Comparison of ENCODE assay signal across 1 cellular context in the genomic region with DNA sequence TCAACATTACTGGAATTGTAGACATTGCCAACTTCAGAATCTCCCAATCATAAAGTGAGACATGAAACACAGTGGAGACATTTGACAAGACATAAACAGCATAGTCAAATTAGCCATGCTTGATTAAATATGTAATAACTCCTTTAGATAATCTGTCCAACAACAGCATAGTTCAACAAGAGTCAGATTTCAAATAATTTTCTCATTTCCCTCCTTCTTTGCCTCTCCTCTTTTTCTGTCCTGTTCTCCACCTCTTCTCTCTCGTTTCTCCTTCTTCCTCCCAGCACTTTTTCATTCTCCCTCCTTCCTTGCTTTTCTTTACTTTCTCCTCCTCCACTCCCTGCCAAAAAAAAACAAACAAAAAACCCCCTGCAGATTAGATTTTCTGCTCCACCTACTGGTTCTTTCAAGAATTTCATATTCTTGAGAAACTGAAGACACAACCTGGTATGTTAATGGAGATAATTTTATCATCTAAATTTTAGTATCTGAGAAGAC.
TF ChIP-seq lines count a peak whose summit lies in the region.

No MANE protein-coding gene starts in this region.

TF ChIP-seq in HEK293, 187 proteins besides CTCF, POLR2A, EP300 and RAD21 (continued from another document):
- TF ChIP-seq ZNF366 (tag by site-specific recombination; conservative IDR thresholded peaks at IDR 0.05), result peak; percentile 58
- peak; percentile 73 for TF ChIP-seq PRDM1 (tag by site-specific recombination; IDR thresholded peaks at IDR 0.05)
- peak; percentile 28; the same call in 1 of the 2 replicates for TF ChIP-seq WT1 (tag by site-specific recombination; IDR thresholded peaks at IDR 0.05)
- TF ChIP-seq ZNF362 (tag by site-specific recombination; IDR thresholded peaks at IDR 0.05), result peak; percentile 46; the same call in 1 of the 2 replicates
- TF ChIP-seq ZNF133 (tag by site-specific recombination; IDR thresholded peaks at IDR 0.05), result peak; percentile 26; the same call in 1 of the 2 replicates
- peak; percentile 63 for TF ChIP-seq PRDM10 (tag by site-specific recombination; IDR thresholded peaks at IDR 0.05)
- TF ChIP-seq GLI4 (tag by site-specific recombination; IDR thresholded peaks at IDR 0.05), result no peak
- TF ChIP-seq IKZF3 (tag by site-specific recombination; IDR thresholded peaks at IDR 0.05), result 0 out of 2 replicates have a peak, but pooled peaks have one; percentile 24
- TF ChIP-seq ZNF629 (tag by site-specific recombination; IDR thresholded peaks at IDR 0.05), result 0 out of 2 replicates have a peak, but pooled peaks have one; percentile 11
- no peak for TF ChIP-seq TRIM28 (IDR thresholded peaks at IDR 0.05; ENCODE audit: borderline replicate concordance, low read length)
- no peak for TF ChIP-seq OVOL3 (tag by site-specific recombination; IDR thresholded peaks at IDR 0.05)
- no peak for TF ChIP-seq ZNF341 (tag by site-specific recombination; IDR thresholded peaks at IDR 0.05; ENCODE audit: low read depth)
- no peak for TF ChIP-seq ZNF202 (tag by site-specific recombination; IDR thresholded peaks at IDR 0.05; ENCODE audit: borderline replicate concordance)
